8 cellular contexts compared by ENCODE assay signal in the genomic region with DNA sequence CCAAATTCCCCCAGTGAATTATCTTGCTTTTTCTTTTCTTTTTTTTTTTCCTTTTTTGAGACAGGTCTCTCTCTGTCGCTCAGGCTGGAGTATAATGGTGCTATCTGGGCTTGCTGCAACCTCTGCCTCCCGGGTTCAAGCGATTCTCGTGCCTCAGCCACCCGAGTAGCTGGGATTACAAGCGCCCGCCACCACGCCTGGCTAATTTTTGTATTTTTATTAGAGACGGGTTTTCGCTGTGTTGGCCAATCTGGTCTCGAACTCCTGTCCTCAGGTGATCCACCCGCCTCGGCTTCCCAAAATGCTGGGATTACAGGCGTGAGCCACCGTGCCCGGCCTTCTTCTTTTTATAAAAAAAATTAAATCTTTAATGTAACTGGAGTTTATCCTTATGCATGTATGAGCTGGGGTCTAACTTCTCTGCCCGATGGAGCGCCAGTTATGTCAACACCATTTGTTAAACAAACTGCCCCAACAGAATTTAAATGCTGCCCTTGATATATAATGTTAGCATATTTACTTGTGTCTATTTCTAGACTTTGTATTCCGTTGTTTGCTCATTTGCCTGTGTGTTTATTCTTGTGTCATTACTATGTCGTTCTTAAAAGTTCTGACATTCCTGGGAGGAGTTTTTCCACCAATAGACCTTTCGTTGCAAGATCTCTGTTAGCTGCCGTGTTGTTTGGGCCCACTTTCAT. TPM values are rescaled to one million over a fixed set of nuclear protein-coding genes. Genes with fewer than 3 reads are reported as not detected.
DNase-seq lines count a peak whose midpoint lies in the region; ATAC-seq, FAIRE-seq and TF ChIP-seq lines count a peak whose summit lies in the region.

No MANE protein-coding gene starts in this region.

- H3K79me2 ChIP-seq in astrocyte (ENCODE audit: insufficient read depth, low read length) = peaks cover 33% of the 10 kb centered on the region

- no peaks in the 10 kb centered on the region for H3K36me3 Mint-ChIP-seq in CD4-positive, alpha-beta memory T cell
- no peaks in the 10 kb centered on the region for H3K36me3 Mint-ChIP-seq in astrocyte (ENCODE audit: low read depth, unreplicated experiment)

- peak overlapping the region; percentile 69 for H3K27ac ChIP-seq in CD4-positive, alpha-beta memory T cell (ENCODE audit: low read depth, low read length)
- H3K27ac ChIP-seq in astrocyte (ENCODE audit: low read depth, low read length) = peak overlapping the region; percentile 87
- peak overlapping the region; percentile 54 to 55 for H3K27ac ChIP-seq in liver (ENCODE audit: low read depth in 1 of 2, low read length in 2 of 2)
- peak overlapping the region; percentile 81 for H3K27ac ChIP-seq in upper lobe of right lung

- FAIRE-seq in astrocyte (lab: Jason Lieb, UNC) = no peak

- peaks cover 0 to 2% (median 0%) of the 10 kb centered on the region in 8 donors for H3K9me3 Mint-ChIP-seq in CD4-positive, alpha-beta memory T cell
- no peaks in the 10 kb centered on the region for H3K9me3 Mint-ChIP-seq in astrocyte (ENCODE audit: unreplicated experiment)

- no peaks in the 10 kb centered on the region for H3K27me3 ChIP-seq in CD4-positive, alpha-beta memory T cell (ENCODE audit: insufficient read depth, low read length)
- H3K27me3 ChIP-seq in astrocyte (ENCODE audit: insufficient read depth, low read length) = no peaks in the 10 kb centered on the region
- no peaks in the 10 kb centered on the region for H3K27me3 ChIP-seq in liver (ENCODE audit: control insufficient read depth in 4 of 4, insufficient read depth in 4 of 4, low read length in 3 of 4)
- no peaks in the 10 kb centered on the region for H3K27me3 ChIP-seq in upper lobe of right lung

- TF ChIP-seq CTCF in astrocyte (IDR thresholded peaks at IDR 0.05; ENCODE audit: insufficient read depth, low read depth, low read length) (no peak), liver (IDR thresholded peaks at IDR 0.05; ENCODE audit: low read depth, low read length, missing input control) (no peak), upper lobe of right lung (IDR thresholded peaks at IDR 0.05) (no peak)

- H3K27me3 Mint-ChIP-seq in CD4-positive, alpha-beta memory T cell = no peaks in the 10 kb centered on the region
- H3K27me3 Mint-ChIP-seq in astrocyte (ENCODE audit: low read depth, unreplicated experiment) = no peaks in the 10 kb centered on the region

- CTCF ChIA-PET in CD4-positive, alpha-beta memory T cell (lab: Charles Lee; ENCODE audit: partially characterized antibody) = interaction anchor here (0.9 to 1.8 kb wide), 7 partner anchors 10 to 117 kb away, joined by 3 to 6 read pairs (median 4); partner anchors contain the start of genes ALOXE3 and SLC25A35

- WGBS in liver = 10% methylated on average over 22 of the region's 22 CpGs

- H3K9ac ChIP-seq in astrocyte (ENCODE audit: low read length) (peak overlapping the region; percentile 86), liver (ENCODE audit: low read depth in 1 of 2, low read length in 2 of 2) (peak overlapping the region in 1 of 2 donors; percentile 59)

- ATAC-seq in HG02938 (IDR thresholded peaks at IDR 0.05; ENCODE audit: unreplicated experiment) = peak; percentile 28
- no peak for ATAC-seq in upper lobe of right lung

- POLR2A ChIA-PET in CD4-positive, alpha-beta memory T cell (lab: Charles Lee; ENCODE audit: partially characterized antibody) = interaction anchor here (0.6 to 5.0 kb wide), 23 partner anchors 8 to 92 kb away, joined by 3 to 74 read pairs (median 5); partner anchors contain the start of genes ALOXE3, BORCS6, CTC1 and PFAS

- H3K4me3 ChIP-seq in CD4-positive, alpha-beta memory T cell (ENCODE audit: low read length in 2 of 2) = peak overlapping the region; percentile 71 to 83
- H3K4me3 ChIP-seq in astrocyte (ENCODE audit: insufficient read depth, low read depth, low read length) (peak overlapping the region; percentile 76), liver (ENCODE audit: low read depth in 1 of 3, low read length in 3 of 3) (peak overlapping the region; percentile 46 to 67 (median 50)), upper lobe of right lung (peak overlapping the region; percentile 74)

- peaks cover 5% of the 10 kb centered on the region for H4K20me1 ChIP-seq in astrocyte (ENCODE audit: insufficient read depth, low read length)

- peak overlapping the region; percentile 92 for H3K4me2 ChIP-seq in astrocyte (ENCODE audit: low read length)

- peaks cover 15% of the 10 kb centered on the region for H3K4me1 ChIP-seq in CD4-positive, alpha-beta memory T cell (ENCODE audit: insufficient read depth, low read length)
- peaks cover 4% of the 10 kb centered on the region for H3K4me1 ChIP-seq in astrocyte (ENCODE audit: insufficient read depth, low read length)
- peaks cover 5 to 12% (median 8%) of the 10 kb centered on the region in 4 donors for H3K4me1 ChIP-seq in liver (ENCODE audit: control insufficient read depth in 4 of 4, insufficient read depth in 4 of 4, low read length in 3 of 4)
- peaks cover 4% of the 10 kb centered on the region for H3K4me1 ChIP-seq in upper lobe of right lung

- TF ChIP-seq RAD21 in liver (IDR thresholded peaks at IDR 0.05) = no peak

- peak overlapping the region; percentile 82 to 95 (median 94) for H3K27ac Mint-ChIP-seq in CD4-positive, alpha-beta memory T cell
- H3K27ac Mint-ChIP-seq in astrocyte (ENCODE audit: unreplicated experiment) = peak overlapping the region; percentile 63

- DNase-seq in CD4-positive, alpha-beta memory T cell = no peak
- DNase-seq in astrocyte (ENCODE audit: low read depth) (no peak), upper lobe of right lung (no peak), retina (no peak), mucosa of gallbladder (ENCODE audit: low spot score) (no peak), amygdala (lab: John Stamatoyannopoulos, UW) (no peak)

- peaks cover 13 to 21% (median 17%) of the 10 kb centered on the region in 4 donors for H3K4me1 Mint-ChIP-seq in CD4-positive, alpha-beta memory T cell
- H3K4me1 Mint-ChIP-seq in astrocyte (ENCODE audit: low read depth, unreplicated experiment) = no peaks in the 10 kb centered on the region

- intact Hi-C loops in CD4-positive, alpha-beta memory T cell (cut with micrococcal nuclease) = loop anchor here (1.0 kb wide), 3 partner anchors 11 to 24 kb away; no protein-coding TSS in a partner anchor
- intact Hi-C loops in upper lobe of right lung (cut with DNase I) = no loop called here

- no peaks in the 10 kb centered on the region for H3K9me3 ChIP-seq in CD4-positive, alpha-beta memory T cell (ENCODE audit: control insufficient read depth in 1 of 2, low read length in 2 of 2)
- no peaks in the 10 kb centered on the region for H3K9me3 ChIP-seq in astrocyte (ENCODE audit: insufficient read depth, low read depth, low read length)
- no peaks in the 10 kb centered on the region for H3K9me3 ChIP-seq in liver (ENCODE audit: control insufficient read depth in 4 of 4, low read length in 3 of 4)
- no peaks in the 10 kb centered on the region for H3K9me3 ChIP-seq in upper lobe of right lung

- peak overlapping the region; percentile 85 to 96 (median 92) for H3K4me3 Mint-ChIP-seq in CD4-positive, alpha-beta memory T cell
- H3K4me3 Mint-ChIP-seq in astrocyte (ENCODE audit: unreplicated experiment) = peak overlapping the region; percentile 94

- H3K36me3 ChIP-seq in CD4-positive, alpha-beta memory T cell (ENCODE audit: insufficient read depth, low read length) = no peaks in the 10 kb centered on the region
- peaks cover 3% of the 10 kb centered on the region for H3K36me3 ChIP-seq in astrocyte (ENCODE audit: insufficient read depth, low read length)
- no peaks in the 10 kb centered on the region for H3K36me3 ChIP-seq in liver (ENCODE audit: control insufficient read depth in 4 of 4, insufficient read depth in 3 of 4, low read depth in 1 of 4, low read length in 3 of 4)
- H3K36me3 ChIP-seq in upper lobe of right lung = no peaks in the 10 kb centered on the region

- H2AFZ ChIP-seq in astrocyte (ENCODE audit: low read depth, low read length) = peak overlapping the region; percentile 81

TF ChIP-seq in liver, 16 proteins besides CTCF, POLR2A, EP300 and RAD21 (continues in another document):
- TF ChIP-seq SP1 (IDR thresholded peaks at IDR 0.05) = peak; percentile 86
- TF ChIP-seq RXRA (IDR thresholded peaks at IDR 0.05) = peak in 1 of 2 donors; percentile 9

RNA-seq across cellular contexts. Expression of gene AURKB, which starts 0.5 kb away (rescaled TPM):
- under 1 TPM; 0.67 to 0.83 TPM for total RNA-seq in CD4-positive, alpha-beta memory T cell
- under 1 TPM in 1 of 2 donors, not detected in 1; 0.36 TPM for polyA plus RNA-seq in CD4-positive, alpha-beta memory T cell
- total RNA-seq in astrocyte = 3.7 and 7.6 TPM in 2 replicates
- 10 to 100 TPM in 1 of 2 donors, under 1 TPM in 1; 0.42 to 25.9 TPM for total RNA-seq in liver
- 1 to 10 TPM; 1.8 to 4.3 TPM for polyA plus RNA-seq in liver
- total RNA-seq in upper lobe of right lung = 1.4 TPM
- 1.9 TPM for total RNA-seq in mucosa of gallbladder

RNA-seq across cellular contexts. Expression of gene BORCS6, which starts 20.9 kb away (rescaled TPM):
- total RNA-seq in CD4-positive, alpha-beta memory T cell = 10 to 100 TPM; 19.2 to 19.4 TPM
- 10 to 100 TPM; 13.3 to 21.9 TPM for polyA plus RNA-seq in CD4-positive, alpha-beta memory T cell
- total RNA-seq in astrocyte (5.7 and 6.6 TPM in 2 replicates), liver (1 to 10 TPM; 5.1 to 6.8 TPM), upper lobe of right lung (7.8 TPM), mucosa of gallbladder (12.4 TPM)
- polyA plus RNA-seq in liver = 1 to 10 TPM; 4.1 to 6.4 TPM

RNA-seq across cellular contexts. Expression of gene TMEM107, which starts 34.7 kb away (rescaled TPM):
- total RNA-seq in CD4-positive, alpha-beta memory T cell = 10 to 100 TPM; 25.0 to 25.3 TPM
- polyA plus RNA-seq in CD4-positive, alpha-beta memory T cell = 10 to 100 TPM; 42.4 to 43.7 TPM
- total RNA-seq in astrocyte (9.4 and 10.1 TPM in 2 replicates), liver (1 to 10 TPM; 4.5 to 8.4 TPM), upper lobe of right lung (9.3 TPM), mucosa of gallbladder (22.5 TPM)
- polyA plus RNA-seq in liver = 1 to 10 TPM; 3.0 to 3.9 TPM

RNA-seq across cellular contexts. Expression of gene CTC1, which starts 36.9 kb away (rescaled TPM):
- total RNA-seq in CD4-positive, alpha-beta memory T cell = 100 to 1,000 TPM; 310 to 317 TPM
- polyA plus RNA-seq in CD4-positive, alpha-beta memory T cell = 10 to 100 TPM; 17.0 to 46.8 TPM
- total RNA-seq in astrocyte (14.3 and 14.7 TPM in 2 replicates), liver (10 to 100 TPM in 1 of 2 donors, 1 to 10 TPM in 1; 5.9 to 10.0 TPM), upper lobe of right lung (57.1 TPM), mucosa of gallbladder (66.3 TPM)
- polyA plus RNA-seq in liver = 1 to 10 TPM; 5.5 to 9.3 TPM

RNA-seq across cellular contexts. Expression of gene PFAS, which starts 38.2 kb away (rescaled TPM):
- 10 to 100 TPM; 23.0 to 29.1 TPM for total RNA-seq in CD4-positive, alpha-beta memory T cell
- polyA plus RNA-seq in CD4-positive, alpha-beta memory T cell = 10 to 100 TPM in 1 of 2 donors, 1 to 10 TPM in 1; 8.9 to 14.8 TPM
- 33.7 and 35.4 TPM in 2 replicates for total RNA-seq in astrocyte
- 10 to 100 TPM; 13.7 to 18.5 TPM for total RNA-seq in liver
- polyA plus RNA-seq in liver = 1 to 10 TPM; 6.0 to 7.9 TPM
- total RNA-seq in upper lobe of right lung = 28.3 TPM
- total RNA-seq in mucosa of gallbladder = 31.4 TPM
